20 cellular contexts compared by ENCODE assay signal in the genomic region with DNA sequence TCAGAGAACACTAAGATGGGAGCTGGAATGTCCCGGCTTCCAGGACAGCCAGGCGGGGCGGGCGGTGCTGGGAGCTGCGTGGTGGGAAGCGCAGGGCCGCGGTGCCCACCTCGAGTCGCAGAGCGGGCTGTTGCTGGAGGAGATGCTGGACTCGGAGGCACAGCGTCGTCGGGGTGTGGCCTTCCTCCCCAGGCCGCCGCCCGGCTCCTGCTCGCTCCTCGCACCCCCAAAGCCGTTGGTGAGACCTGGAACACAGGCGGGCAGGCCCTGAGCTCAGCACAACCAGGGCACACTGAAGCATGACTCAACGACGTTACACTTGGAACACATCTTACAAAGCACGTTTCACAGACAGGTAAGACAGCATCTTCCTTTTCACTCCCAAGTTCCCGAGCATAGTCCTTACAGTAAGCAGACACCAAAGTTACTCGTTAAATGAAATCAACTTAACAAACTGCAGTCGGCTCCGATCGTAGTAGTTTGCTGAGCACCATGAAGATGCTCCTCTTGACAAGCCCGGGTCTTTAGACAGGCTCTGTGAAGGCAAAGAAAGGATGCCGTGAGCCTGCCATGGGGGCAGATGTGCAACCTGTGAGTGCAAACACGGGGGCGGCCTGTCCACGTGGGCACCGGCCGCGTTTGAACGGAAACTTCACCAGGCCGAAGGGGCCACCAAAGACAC.
"Had no signal": no experiment of that assay in that cellular context is flagged by ENCODE, and none has a peak within 500 bp of the region (broad histone marks: within the 10 kb centered on the region; RNA-seq: fewer than 3 reads in every experiment).

No MANE protein-coding gene starts in this region.

- H3K27ac ChIP-seq: adrenal gland, breast epithelium, tibial nerve had no signal

- H3K4me1 ChIP-seq: breast epithelium had no signal

- H3K27me3 Mint-ChIP-seq: activated CD4-positive, alpha-beta T cell treated with anti-CD3 and anti-CD28 coated beads, Interleukin-2, amount 10 ng/mL, durations not matched to agents 24 days and 14 days; T-cell had no signal

- H3K27ac Mint-ChIP-seq: activated CD4-positive, alpha-beta T cell treated with anti-CD3 and anti-CD28 coated beads, Interleukin-2, amount 10 ng/mL, durations not matched to agents 24 days and 14 days; mesothelial cell of epicardium; T-cell had no signal

- H3K27me3 ChIP-seq: adrenal gland, breast epithelium, tibial nerve had no signal

- H3K4me3 ChIP-seq: adrenal gland, breast epithelium, tibial nerve had no signal

- ATAC-seq: stimulated activated naive CD8-positive, alpha-beta T cell treated with anti-CD3 and anti-CD28 coated beads, Interleukin-15, Interleukin-2, amounts not matched to agents 100 U/mL and 50 U/mL, for 24 hours; T-cell had no signal

- H3K9me3 Mint-ChIP-seq: activated CD4-positive, alpha-beta T cell treated with anti-CD3 and anti-CD28 coated beads, Interleukin-2, amount 10 ng/mL, durations not matched to agents 24 days and 14 days; mesothelial cell of epicardium; nephron; T-cell had no signal

- H3K4me1 Mint-ChIP-seq: mesothelial cell of epicardium had no signal

- H3K9me3 ChIP-seq: adrenal gland, breast epithelium, tibial nerve had no signal

- H3K4me3 Mint-ChIP-seq: activated CD4-positive, alpha-beta T cell treated with anti-CD3 and anti-CD28 coated beads, Interleukin-2, amount 10 ng/mL, durations not matched to agents 24 days and 14 days; mesothelial cell of epicardium; nephron; T-cell had no signal

- DNase-seq: activated CD4-positive, alpha-beta T cell treated with anti-CD3 and anti-CD28 coated beads, Interleukin-2, amount 10 ng/mL, durations not matched to agents 24 days and 14 days; activated CD8-positive, alpha-beta memory T cell treated with anti-CD3 and anti-CD28 coated beads, Interleukin-2, amount 50 U/mL, for 48 hours; activated effector memory CD4-positive, alpha-beta T cell treated with Interleukin-2 at 50 U/mL for 16 hours; activated naive CD4-positive, alpha-beta T cell treated with anti-CD3 and anti-CD28 coated beads, Interleukin-2, amount 50 U/mL, for 16 hours; activated T-cell treated with anti-CD3 and anti-CD28 coated beads, Interleukin-2, amount 50 U/mL, for 48 hours; adrenal gland; dermis blood vessel endothelial cell; effector memory CD4-positive, alpha-beta T cell; hippocampal formation; left colon; occipital lobe; stimulated activated CD4-positive, alpha-beta T cell treated with anti-CD3 and anti-CD28 coated beads, Interleukin-12 subunit alpha, Interleukin-12 subunit beta, amount 100 ng/mL, for 4 hours; stimulated activated CD4-positive, alpha-beta T cell treated with anti-CD3 and anti-CD28 coated beads, Interleukin-2, amount 100 ng/mL, for 24 hours; stimulated activated naive CD8-positive, alpha-beta T cell treated with anti-CD3 and anti-CD28 coated beads, Interleukin-15, Interleukin-2, amounts not matched to agents 100 U/mL and 50 U/mL, for 24 hours; T-cell; T1000 had no signal
